In the genomic region with DNA sequence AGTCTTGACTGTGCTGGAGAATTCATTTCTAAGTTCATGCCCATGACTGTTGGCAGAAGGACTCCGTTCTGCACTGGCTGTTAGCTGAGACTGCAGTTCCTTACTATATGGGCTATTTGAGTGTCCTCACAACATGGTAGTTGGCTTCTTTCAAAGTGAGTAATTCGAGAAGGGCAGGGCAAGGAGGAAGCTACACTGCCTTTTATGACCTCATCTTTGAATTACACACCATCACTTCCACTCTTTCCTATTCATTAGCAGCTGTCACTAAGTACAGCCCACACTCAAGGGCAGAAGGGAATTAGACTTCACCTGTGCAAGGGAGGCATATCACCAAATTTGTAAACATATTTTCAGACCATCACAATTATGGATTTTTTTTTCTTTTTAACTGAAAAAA, we compare ENCODE assay signal across 11 cellular contexts. TPM values are rescaled to one million over a fixed set of nuclear protein-coding genes. Genes with fewer than 3 reads are reported as not detected.
DNase-seq lines count a peak whose midpoint lies in the region; TF ChIP-seq lines count a peak whose summit lies in the region.
"Had no signal": no experiment of that assay in that cellular context is flagged by ENCODE, and none has a peak within 500 bp of the region (broad histone marks: within the 10 kb centered on the region; RNA-seq: fewer than 3 reads in every experiment).

No MANE protein-coding gene starts in this region.

- H3K36me3 ChIP-seq in Loucy (ENCODE audit: insufficient read depth, low read length) (no peaks in the 10 kb centered on the region), kidney epithelial cell (ENCODE audit: control insufficient read depth, insufficient read depth, low read length) (no peaks in the 10 kb centered on the region), osteoblast (ENCODE audit: insufficient read depth, low read length) (no peaks in the 10 kb centered on the region)
- H3K36me3 ChIP-seq: brain microvascular endothelial cell had no signal

- no peaks in the 10 kb centered on the region for H3F3A ChIP-seq in Loucy (ENCODE audit: low read depth)

- H3K9ac ChIP-seq in Loucy (ENCODE audit: low read depth, low read length, poor library complexity, severe bottlenecking): no peak overlapping the region

- H3K4me2 ChIP-seq in Loucy (ENCODE audit: low read depth, low read length, poor library complexity, severe bottlenecking) (no peak overlapping the region), osteoblast (ENCODE audit: insufficient read depth, low read length) (no peak overlapping the region)

- no peak for TF ChIP-seq CTCF in Loucy (conservative IDR thresholded peaks at IDR 0.05; ENCODE audit: low read length)
- no peak for TF ChIP-seq CTCF in kidney epithelial cell (IDR thresholded peaks at IDR 0.05; ENCODE audit: insufficient read depth, low read length, poor library complexity, severe bottlenecking)
- no peak for TF ChIP-seq CTCF in osteoblast (IDR thresholded peaks at IDR 0.05; ENCODE audit: extremely low read depth, low read depth, low read length)

- H3K27me3 ChIP-seq in Loucy (ENCODE audit: insufficient read depth, low read length, poor library complexity, severe bottlenecking) (no peaks in the 10 kb centered on the region), kidney epithelial cell (ENCODE audit: control insufficient read depth, insufficient read depth, low read length) (no peaks in the 10 kb centered on the region), osteoblast (ENCODE audit: insufficient read depth, low read length) (no peaks in the 10 kb centered on the region)
- H3K27me3 ChIP-seq: brain microvascular endothelial cell had no signal

- peak overlapping the region; percentile 15; the same call in 1 of the 2 replicates for H2AFZ ChIP-seq in Loucy (ENCODE audit: low read length)
- no peak overlapping the region for H2AFZ ChIP-seq in osteoblast (ENCODE audit: low read length)

- H3K79me2 ChIP-seq in Loucy (ENCODE audit: insufficient read depth, low read length): no peaks in the 10 kb centered on the region
- H3K79me2 ChIP-seq in osteoblast (ENCODE audit: insufficient read depth, low read length): no peaks in the 10 kb centered on the region

- H3K4me3 ChIP-seq in Loucy (ENCODE audit: low read length, poor library complexity, severe bottlenecking) (no peak overlapping the region), kidney epithelial cell (ENCODE audit: low read depth, low read length) (no peak overlapping the region), osteoblast (ENCODE audit: insufficient read depth, low read length) (no peak overlapping the region)

- H4K20me1 ChIP-seq in Loucy (ENCODE audit: insufficient read depth, low read length, poor library complexity, severe bottlenecking) (no peaks in the 10 kb centered on the region), osteoblast (ENCODE audit: insufficient read depth, low read length) (no peaks in the 10 kb centered on the region)

- no peak overlapping the region for H3K27ac ChIP-seq in osteoblast (ENCODE audit: low read depth, low read length)
- H3K27ac ChIP-seq: brain microvascular endothelial cell had no signal

- DNase-seq in DMS79 treated with DMSO at 0.1 percent for 48 hours (lab: John Stamatoyannopoulos, UW) (peak; percentile 11), DMS79 (lab: John Stamatoyannopoulos, UW) (no peak), RKO (ENCODE audit: low spot score) (peak; percentile 53), kidney epithelial cell (ENCODE audit: low read depth) (peak; percentile 12), osteoblast (ENCODE audit: insufficient read length, low spot score, missing footprints) (no peak), cerebellar cortex (ENCODE audit: low spot score) (no peak), NCI-H82 treated with DMSO at 0.1 percent for 48 hours (lab: John Stamatoyannopoulos, UW; ENCODE audit: unreplicated experiment) (no peak)
- DNase-seq: 8988T; activated T-cell treated with anti-CD3 and anti-CD28 coated beads, Interleukin-2, amount 50 U/mL, for 1 hour; brain microvascular endothelial cell had no signal

- no peaks in the 10 kb centered on the region for H3K9me2 ChIP-seq in Loucy (replicated peaks; ENCODE audit: low read depth, low read length)

- H3K9me3 ChIP-seq in Loucy (ENCODE audit: insufficient read depth, low read depth, low read length) (no peaks in the 10 kb centered on the region), osteoblast (ENCODE audit: low read depth, low read length) (no peaks in the 10 kb centered on the region)

- H3K4me1 ChIP-seq in Loucy (ENCODE audit: insufficient read depth, low read length, poor library complexity, severe bottlenecking) (peaks cover 34% of the 10 kb centered on the region), osteoblast (ENCODE audit: insufficient read depth, low read length) (no peaks in the 10 kb centered on the region)

RNA-seq across cellular contexts. Expression of a gene that starts 55.9 kb away (rescaled TPM):
- 94.3 and 134 TPM in 2 replicates for total RNA-seq in kidney epithelial cell
- total RNA-seq in osteoblast: 198 and 260 TPM in 2 replicates

Comparison
In these comparisons a context has a peak if more than half of its experiments do, and no peak if none do; other contexts are left out.
1. DNase-seq: peak in DMS79 treated with DMSO at 0.1 percent for 48 hours (single experiment), RKO (single experiment) and kidney epithelial cell (single experiment); none in DMS79 (single experiment), osteoblast (single experiment), cerebellar cortex (single experiment) and NCI-H82 treated with DMSO at 0.1 percent for 48 hours (single experiment).